Comparison of ENCODE assay signal across 7 cellular contexts in genomic region chr17:81397314-81398169, GRCh38. TPM values are rescaled to one million over a fixed set of nuclear protein-coding genes. Genes with fewer than 3 reads are reported as not detected.
DNase-seq lines count a peak whose midpoint lies in the region; ATAC-seq and TF ChIP-seq lines count a peak whose summit lies in the region.

No MANE protein-coding gene starts in this region.

- DNase-seq in ELF-1 (ENCODE audit: low read depth, low spot score) (peak; percentile 95), MG63 (peak; percentile 74), head of caudate nucleus (peak in 22 of 42 donors; percentile 47 to 80 (median 64)), retinal pigment epithelial cell (ENCODE audit: low read depth) (no peak)
- DNase-seq in activated T-helper 1 cell treated with anti-CD3 and anti-CD28 coated beads, Interleukin-12 subunit alpha, Interleukin-12 subunit beta, Interleukin-2, Interleukin-4 antibody, amounts not matched to agents 30 ng/mL and 10 ng/mL and 1 ng/mL, durations not matched to agents 14 hours and 24 hours and 36 hours (ENCODE audit: low spot score): no peak
- no peak for DNase-seq in stimulated activated CD4-positive, alpha-beta T cell treated with anti-CD3 and anti-CD28 coated beads, Interleukin-4, amount 100 ng/mL, for 4 hours

- H3K27me3 ChIP-seq in MG63: no peaks in the 10 kb centered on the region

- peak overlapping the region; percentile 68 for H3K4me3 Mint-ChIP-seq in activated T-helper 1 cell treated with anti-CD3 and anti-CD28 coated beads, Interleukin-12 subunit alpha, Interleukin-12 subunit beta, Interleukin-2, Interleukin-4 antibody, amounts not matched to agents 30 ng/mL and 10 ng/mL and 1 ng/mL, durations not matched to agents 14 hours and 24 hours and 36 hours

- peak overlapping the region; percentile 48 for H3K27ac Mint-ChIP-seq in activated T-helper 1 cell treated with anti-CD3 and anti-CD28 coated beads, Interleukin-12 subunit alpha, Interleukin-12 subunit beta, Interleukin-2, Interleukin-4 antibody, amounts not matched to agents 30 ng/mL and 10 ng/mL and 1 ng/mL, durations not matched to agents 14 hours and 24 hours and 36 hours

- peak; percentile 22 for TF ChIP-seq CTCF in retinal pigment epithelial cell (conservative IDR thresholded peaks at IDR 0.05; ENCODE audit: low read depth, low read length)

- H3K4me1 Mint-ChIP-seq in activated T-helper 1 cell treated with anti-CD3 and anti-CD28 coated beads, Interleukin-12 subunit alpha, Interleukin-12 subunit beta, Interleukin-2, Interleukin-4 antibody, amounts not matched to agents 30 ng/mL and 10 ng/mL and 1 ng/mL, durations not matched to agents 14 hours and 24 hours and 36 hours (ENCODE audit: low read depth): peaks cover 20% of the 10 kb centered on the region

- intact Hi-C loops in activated T-helper 1 cell treated with anti-CD3 and anti-CD28 coated beads, Interleukin-12 subunit alpha, Interleukin-12 subunit beta, Interleukin-2, Interleukin-4 antibody, amounts not matched to agents 30 ng/mL and 10 ng/mL and 1 ng/mL, durations not matched to agents 14 hours and 24 hours and 36 hours (cut with micrococcal nuclease): loop anchor here (5.0 to 10.0 kb wide), 2 partner anchors 1553 to 1595 kb away; no protein-coding TSS in a partner anchor
- intact Hi-C loops in head of caudate nucleus (cut with DNase I): loop anchor here (5.0 kb wide), 1 partner anchor 115 kb away; the partner anchor contains the start of gene ACTG1

- H3K36me3 ChIP-seq in MG63: peaks cover 22% of the 10 kb centered on the region

- peak overlapping the region; percentile 66 for H3K4me3 ChIP-seq in MG63
- H3K4me3 ChIP-seq in retinal pigment epithelial cell (ENCODE audit: low read length): peak overlapping the region; percentile 71

- peaks cover 50% of the 10 kb centered on the region for H3K27me3 Mint-ChIP-seq in activated T-helper 1 cell treated with anti-CD3 and anti-CD28 coated beads, Interleukin-12 subunit alpha, Interleukin-12 subunit beta, Interleukin-2, Interleukin-4 antibody, amounts not matched to agents 30 ng/mL and 10 ng/mL and 1 ng/mL, durations not matched to agents 14 hours and 24 hours and 36 hours (ENCODE audit: insufficient read depth)

- peaks cover 4% of the 10 kb centered on the region for H3K36me3 Mint-ChIP-seq in activated T-helper 1 cell treated with anti-CD3 and anti-CD28 coated beads, Interleukin-12 subunit alpha, Interleukin-12 subunit beta, Interleukin-2, Interleukin-4 antibody, amounts not matched to agents 30 ng/mL and 10 ng/mL and 1 ng/mL, durations not matched to agents 14 hours and 24 hours and 36 hours (ENCODE audit: low read depth)

- H3K9me3 Mint-ChIP-seq in activated T-helper 1 cell treated with anti-CD3 and anti-CD28 coated beads, Interleukin-12 subunit alpha, Interleukin-12 subunit beta, Interleukin-2, Interleukin-4 antibody, amounts not matched to agents 30 ng/mL and 10 ng/mL and 1 ng/mL, durations not matched to agents 14 hours and 24 hours and 36 hours: no peaks in the 10 kb centered on the region

- ATAC-seq in HG03108 (IDR thresholded peaks at IDR 0.05; ENCODE audit: unreplicated experiment): no peak

- H3K9me3 ChIP-seq in MG63: no peaks in the 10 kb centered on the region

RNA-seq across cellular contexts. Expression of gene BAHCC1, which starts 2.3 kb away (rescaled TPM):
- 3.6 and 10.4 TPM in 2 replicates for total RNA-seq in MG63 (2014; rRNA removed; shearing (Covaris generic); ENCODE audit: low replicate concordance)
- total RNA-seq in activated T-helper 1 cell treated with anti-CD3 and anti-CD28 coated beads, Interleukin-12 subunit alpha, Interleukin-12 subunit beta, Interleukin-2, Interleukin-4 antibody, amounts not matched to agents 30 ng/mL and 10 ng/mL and 1 ng/mL, durations not matched to agents 14 hours and 24 hours and 36 hours: 0.02 and 0.08 TPM in 2 replicates

Comparison
In these comparisons a context has a peak if more than half of its experiments do, and no peak if none do; other contexts are left out.
1. DNase-seq: peak in ELF-1 (single experiment), MG63 (single experiment) and head of caudate nucleus (22 of 42); none in activated T-helper 1 cell treated with anti-CD3 and anti-CD28 coated beads, Interleukin-12 subunit alpha, Interleukin-12 subunit beta, Interleukin-2, Interleukin-4 antibody, amounts not matched to agents 30 ng/mL and 10 ng/mL and 1 ng/mL, durations not matched to agents 14 hours and 24 hours and 36 hours (single experiment), retinal pigment epithelial cell (single experiment) and stimulated activated CD4-positive, alpha-beta T cell treated with anti-CD3 and anti-CD28 coated beads, Interleukin-4, amount 100 ng/mL, for 4 hours (0 of 2).